Comparison of ENCODE assay signal across 8 cellular contexts in genomic region chr16:27549857-27550581, GRCh38. TPM values are rescaled to one million over a fixed set of nuclear protein-coding genes. Genes with fewer than 3 reads are reported as not detected.
DNase-seq lines count a peak whose midpoint lies in the region; ATAC-seq and TF ChIP-seq lines count a peak whose summit lies in the region.

Gene GTF3C1 (minus strand): TSS chr16:27549913. CDS start chr16:27549890, 23 bp downstream.
Gene KATNIP (plus strand): TSS chr16:27550144. CDS start chr16:27550171, 27 bp downstream.

- TF ChIP-seq CTCF in LNCaP clone FGC (IDR thresholded peaks at IDR 0.05; ENCODE audit: control insufficient read depth, extremely low read depth, insufficient read depth) (no peak), RWPE1 (conservative IDR thresholded peaks at IDR 0.05; ENCODE audit: low read depth) (no peak), fibroblast of mammary gland (conservative IDR thresholded peaks at IDR 0.05; ENCODE audit: control insufficient read depth, insufficient read depth, low read depth, low read length) (no peak)

- ATAC-seq in activated T-helper 17 cell treated with anti-CD3 and anti-CD28 coated beads, Interleukin-2, amount 50 U/mL, for 72 hours (replicated peaks) = peak; percentile 96
- ATAC-seq in natural killer cell treated with Interleukin-12 subunit alpha and Interleukin-12 subunit beta and Interleukin-15 and Interleukin-18, amount 100 ng/mL, for 72 hours = peak; percentile 100
- peak; percentile 98 for ATAC-seq in stimulated activated naive CD8-positive, alpha-beta T cell treated with anti-CD3 and anti-CD28 coated beads, Interleukin-15, Interleukin-2, amounts not matched to agents 100 U/mL and 50 U/mL, for 24 hours

- POLR2A ChIA-PET in RWPE1 (lab: Yijun Ruan, JAX; ENCODE audit: low non-redundant PET) = interaction anchor here (0.5 to 0.9 kb wide), 3 partner anchors 10 to 46 kb away, joined by 3 to 4 read pairs (median 3); no protein-coding TSS in a partner anchor

- H3K4me3 ChIP-seq in LNCaP clone FGC (ENCODE audit: low read depth, low read length) (peak within 1 kb of the TSS; percentile 99), fibroblast of mammary gland (ENCODE audit: control insufficient read depth, low read depth, low read length) (peak within 1 kb of the TSS; percentile 86)

- H3K27ac Mint-ChIP-seq in activated T-helper 17 cell treated with anti-CD3 and anti-CD28 coated beads, Interleukin-2, amount 50 U/mL, for 72 hours = peak within 1 kb of the TSS; percentile 100
- peak within 1 kb of the TSS; percentile 90 to 100 for H3K27ac Mint-ChIP-seq in natural killer cell treated with Interleukin-12 subunit alpha and Interleukin-12 subunit beta and Interleukin-15 and Interleukin-18, amount 100 ng/mL, for 72 hours

- no peaks in the 10 kb centered on the region for H3K27me3 Mint-ChIP-seq in activated T-helper 17 cell treated with anti-CD3 and anti-CD28 coated beads, Interleukin-2, amount 50 U/mL, for 72 hours
- H3K27me3 Mint-ChIP-seq in natural killer cell treated with Interleukin-12 subunit alpha and Interleukin-12 subunit beta and Interleukin-15 and Interleukin-18, amount 100 ng/mL, for 72 hours = no peaks in the 10 kb centered on the region

- DNase-seq in Daoy (ENCODE audit: low read depth) = peak; percentile 99
- peak; percentile 99 for DNase-seq in GOT3 (lab: John Stamatoyannopoulos, UW)
- peak; percentile 88 for DNase-seq in LNCaP clone FGC (ENCODE audit: low read depth)
- DNase-seq in RWPE1 (ENCODE audit: low spot score) = peak; percentile 100
- DNase-seq in fibroblast of mammary gland (ENCODE audit: low read depth) = peak; percentile 96
- DNase-seq in natural killer cell treated with Interleukin-12 subunit alpha and Interleukin-12 subunit beta and Interleukin-15 and Interleukin-18, amount 100 ng/mL, for 72 hours (ENCODE audit: low spot score) = peak; percentile 100
- DNase-seq in stimulated activated naive CD8-positive, alpha-beta T cell treated with anti-CD3 and anti-CD28 coated beads, Interleukin-15, Interleukin-2, amounts not matched to agents 100 U/mL and 50 U/mL, for 24 hours = peak; percentile 100

- peaks cover 27% of the 10 kb centered on the region for H3K4me1 Mint-ChIP-seq in activated T-helper 17 cell treated with anti-CD3 and anti-CD28 coated beads, Interleukin-2, amount 50 U/mL, for 72 hours
- H3K4me1 Mint-ChIP-seq in natural killer cell treated with Interleukin-12 subunit alpha and Interleukin-12 subunit beta and Interleukin-15 and Interleukin-18, amount 100 ng/mL, for 72 hours (ENCODE audit: low read depth in 2 of 2) = peaks cover 36 to 42% of the 10 kb centered on the region in 2 donors

- H3K36me3 Mint-ChIP-seq in activated T-helper 17 cell treated with anti-CD3 and anti-CD28 coated beads, Interleukin-2, amount 50 U/mL, for 72 hours (ENCODE audit: low read depth) = peaks cover 33% of the 10 kb centered on the region
- no peaks in the 10 kb centered on the region for H3K36me3 Mint-ChIP-seq in natural killer cell treated with Interleukin-12 subunit alpha and Interleukin-12 subunit beta and Interleukin-15 and Interleukin-18, amount 100 ng/mL, for 72 hours

- peak within 1 kb of the TSS; percentile 68 for H3K27ac ChIP-seq in RWPE1

- H3K4me3 Mint-ChIP-seq in activated T-helper 17 cell treated with anti-CD3 and anti-CD28 coated beads, Interleukin-2, amount 50 U/mL, for 72 hours = peak within 1 kb of the TSS; percentile 99
- peak within 1 kb of the TSS; percentile 96 for H3K4me3 Mint-ChIP-seq in natural killer cell treated with Interleukin-12 subunit alpha and Interleukin-12 subunit beta and Interleukin-15 and Interleukin-18, amount 100 ng/mL, for 72 hours

- no peaks in the 10 kb centered on the region for H3K9me3 Mint-ChIP-seq in activated T-helper 17 cell treated with anti-CD3 and anti-CD28 coated beads, Interleukin-2, amount 50 U/mL, for 72 hours
- no peaks in the 10 kb centered on the region for H3K9me3 Mint-ChIP-seq in natural killer cell treated with Interleukin-12 subunit alpha and Interleukin-12 subunit beta and Interleukin-15 and Interleukin-18, amount 100 ng/mL, for 72 hours

- CTCF ChIA-PET in RWPE1 (lab: Yijun Ruan, JAX) = no interaction called here

RNA-seq across cellular contexts. Expression of gene GTF3C1, which starts in this region (rescaled TPM):
- total RNA-seq in Daoy (2014; rRNA removed; shearing (Covaris generic)) = 44.4 and 46.9 TPM in 2 replicates
- 10 to 100 TPM; 56.1 to 60.4 TPM for total RNA-seq in activated T-helper 17 cell treated with anti-CD3 and anti-CD28 coated beads, Interleukin-2, amount 50 U/mL, for 72 hours
- total RNA-seq in natural killer cell treated with Interleukin-12 subunit alpha and Interleukin-12 subunit beta and Interleukin-15 and Interleukin-18, amount 100 ng/mL, for 72 hours = 100 to 1,000 TPM; 111 to 128 TPM

RNA-seq across cellular contexts. Expression of gene KATNIP, which starts in this region (rescaled TPM):
- total RNA-seq in Daoy (2014; rRNA removed; shearing (Covaris generic)) = 4.3 and 6.8 TPM in 2 replicates
- 10 to 100 TPM; 12.9 to 14.3 TPM for total RNA-seq in activated T-helper 17 cell treated with anti-CD3 and anti-CD28 coated beads, Interleukin-2, amount 50 U/mL, for 72 hours
- 10 to 100 TPM; 30.0 to 38.2 TPM for total RNA-seq in natural killer cell treated with Interleukin-12 subunit alpha and Interleukin-12 subunit beta and Interleukin-15 and Interleukin-18, amount 100 ng/mL, for 72 hours

Comparison
In these comparisons a context has a peak if more than half of its experiments do, and no peak if none do; other contexts are left out.
1. Peak in every context shown above with its lines: DNase-seq, ATAC-seq, H3K4me3 ChIP-seq and H3K27ac ChIP-seq.